In genomic region chr4:144666539-144667175, GRCh38 we compare ENCODE assay signal across 1 cellular context.
TF ChIP-seq lines count a peak whose summit lies in the region.

No MANE protein-coding gene starts in this region.

TF ChIP-seq in SK-N-SH treated with all-trans-retinoic acid at 6 μM for 48 hours, 23 proteins besides CTCF, POLR2A, EP300 and RAD21 (continued from another document):
- no peak for TF ChIP-seq POU6F1 (CRISPR knock-in tag; IDR thresholded peaks at IDR 0.05; ENCODE audit: borderline replicate concordance, low read depth)
